Comparison of ENCODE assay signal across 12 cellular contexts in the genomic region with DNA sequence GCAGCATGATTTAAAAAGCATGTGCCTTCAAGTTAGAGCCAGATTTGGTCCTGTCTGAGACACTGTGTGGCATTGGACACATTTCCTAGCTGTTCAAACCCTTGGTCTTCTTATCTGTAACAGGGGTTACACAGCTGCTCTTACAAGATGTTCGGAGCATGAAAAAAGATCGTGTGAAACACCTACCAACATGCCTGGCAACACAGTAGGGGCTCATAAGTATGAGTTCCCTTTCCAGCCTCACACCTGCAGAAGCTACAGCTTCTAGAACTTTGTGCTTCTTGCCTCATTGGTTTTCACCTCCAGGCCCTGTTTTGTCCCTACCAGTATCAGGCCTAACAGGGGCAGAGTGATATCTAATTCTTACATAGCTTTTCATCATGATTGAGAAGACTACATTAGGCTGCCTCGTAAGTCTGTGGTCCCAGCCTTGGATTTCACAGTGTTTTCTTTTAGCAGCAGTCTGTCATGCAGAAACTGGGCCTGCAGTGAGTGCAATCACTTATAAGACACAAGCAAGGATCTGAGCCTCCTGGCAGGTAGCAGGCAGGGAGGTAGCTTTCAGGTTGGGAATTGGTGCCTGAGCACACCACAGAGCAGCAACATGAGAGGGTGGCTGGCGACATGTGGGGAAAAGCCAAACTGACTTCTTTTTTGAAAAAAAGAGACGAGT.
DNase-seq lines count a peak whose midpoint lies in the region; ATAC-seq and TF ChIP-seq lines count a peak whose summit lies in the region.
"Had no signal": no experiment of that assay in that cellular context is flagged by ENCODE, and none has a peak within 500 bp of the region (broad histone marks: within the 10 kb centered on the region; RNA-seq: fewer than 3 reads in every experiment).

No MANE protein-coding gene starts in this region.

- H3K36me3 Mint-ChIP-seq in immature natural killer cell: peaks cover 0 to 3% (median 3%) of the 10 kb centered on the region in 3 donors
- no peaks in the 10 kb centered on the region for H3K36me3 Mint-ChIP-seq in stimulated activated effector memory CD8-positive, alpha-beta T cell treated with anti-CD3 and anti-CD28 coated beads, Interleukin-12 subunit alpha, Interleukin-12 subunit beta, amount 100 ng/mL, for 72 hours

- H3K9me2 ChIP-seq in PC-9 (ENCODE audit: insufficient read depth) (no peaks in the 10 kb centered on the region), SK-N-SH (no peaks in the 10 kb centered on the region)

- H3K9ac ChIP-seq in DND-41 (ENCODE audit: low read depth, low read length) (no peak overlapping the region), SK-N-SH (no peak overlapping the region)

- no TSS peak for BruUV-seq in PC-9 (replicated peaks; lab: Mats Ljungman, UMichigan)

- H3K4me3 ChIP-seq in DND-41 (ENCODE audit: low read depth in 1 of 2, low read length in 2 of 2): no peak overlapping the region
- no peak overlapping the region for H3K4me3 ChIP-seq in RWPE2 (ENCODE audit: severe bottlenecking)
- no peak overlapping the region for H3K4me3 ChIP-seq in PC-9
- no peak overlapping the region for H3K4me3 ChIP-seq in SK-N-SH (ENCODE audit: low read depth in 2 of 2, low read length in 1 of 2)
- H3K4me3 ChIP-seq: prostate gland had no signal

- intact Hi-C loops in PC-9 (cut with micrococcal nuclease; ENCODE audit: unreplicated experiment): no loop called here

- peaks cover 1 to 2% (median 2%) of the 10 kb centered on the region in 3 donors for H3K27me3 Mint-ChIP-seq in immature natural killer cell (ENCODE audit: low read depth in 3 of 3)

- no peak for TF ChIP-seq EP300 in SK-N-SH (IDR thresholded peaks at IDR 0.05; ENCODE audit: borderline replicate concordance in 1 of 2, low read depth in 1 of 2, low read length in 1 of 2)

- H3K4me3 Mint-ChIP-seq in immature natural killer cell: no peak overlapping the region
- H3K4me3 Mint-ChIP-seq in stimulated activated effector memory CD8-positive, alpha-beta T cell treated with anti-CD3 and anti-CD28 coated beads, Interleukin-12 subunit alpha, Interleukin-12 subunit beta, amount 100 ng/mL, for 72 hours: no peak overlapping the region

- H3K4me1 Mint-ChIP-seq in immature natural killer cell: peaks cover under 1 to 14% of the 10 kb centered on the region in 2 donors
- H3K4me1 Mint-ChIP-seq in stimulated activated effector memory CD8-positive, alpha-beta T cell treated with anti-CD3 and anti-CD28 coated beads, Interleukin-12 subunit alpha, Interleukin-12 subunit beta, amount 100 ng/mL, for 72 hours: peaks cover 32% of the 10 kb centered on the region

- peaks cover 5% of the 10 kb centered on the region for H3F3A ChIP-seq in PC-9 (ENCODE audit: insufficient read depth, low read depth)
- H3F3A ChIP-seq in SK-N-SH (replicated peaks; ENCODE audit: insufficient read depth): peaks cover 12% of the 10 kb centered on the region

- TF ChIP-seq CTCF in DND-41 (IDR thresholded peaks at IDR 0.05; ENCODE audit: borderline replicate concordance, extremely low read depth, low read length, poor library complexity, severe bottlenecking): no peak
- TF ChIP-seq CTCF in RWPE2 (IDR thresholded peaks at IDR 0.05; ENCODE audit: poor library complexity, severe bottlenecking): no peak
- TF ChIP-seq CTCF in PC-9 (conservative IDR thresholded peaks at IDR 0.05): no peak
- TF ChIP-seq CTCF in SK-N-SH (IDR thresholded peaks at IDR 0.05): no peak

- POLR2A ChIA-PET in PC-9 (lab: Charles Lee; ENCODE audit: unreplicated experiment) (no interaction called here), SK-N-SH (lab: Yijun Ruan, JAX) (interaction anchor here (0.9 to 7.7 kb wide), 8 partner anchors 34 to 117 kb away, joined by 3 to 44 read pairs (median 6); no protein-coding TSS in a partner anchor)

- H2AFZ ChIP-seq in DND-41 (ENCODE audit: low read depth, low read length): no peak overlapping the region
- no peak overlapping the region for H2AFZ ChIP-seq in PC-9
- no peak overlapping the region for H2AFZ ChIP-seq in SK-N-SH (ENCODE audit: low read depth)

- H3K27ac ChIP-seq in DND-41 (ENCODE audit: low read length): peak overlapping the region; percentile 62
- H3K27ac ChIP-seq in RWPE2 (ENCODE audit: poor library complexity, severe bottlenecking): no peak overlapping the region
- no peak overlapping the region for H3K27ac ChIP-seq in PC-9
- H3K27ac ChIP-seq in SK-N-SH (ENCODE audit: low read depth in 2 of 2, low read length in 1 of 2): peak overlapping the region in 1 of 2 experiments; percentile 100; a peak in 2 of 4 replicates
- H3K27ac ChIP-seq: prostate gland had no signal

- H3K9me3 ChIP-seq in DND-41 (ENCODE audit: insufficient read depth, low read length, severe bottlenecking): no peaks in the 10 kb centered on the region
- H3K9me3 ChIP-seq in RWPE2 (ENCODE audit: severe bottlenecking): no peaks in the 10 kb centered on the region
- H3K9me3 ChIP-seq in PC-9 (ENCODE audit: insufficient read depth, low read depth): no peaks in the 10 kb centered on the region
- no peaks in the 10 kb centered on the region for H3K9me3 ChIP-seq in SK-N-SH
- H3K9me3 ChIP-seq: prostate gland had no signal

- H3K4me2 ChIP-seq in DND-41 (ENCODE audit: insufficient read depth, low read length) (no peak overlapping the region), PC-9 (no peak overlapping the region), SK-N-SH (no peak overlapping the region)

- H3K27me3 ChIP-seq in DND-41 (ENCODE audit: insufficient read depth, low read length, poor library complexity) (no peaks in the 10 kb centered on the region), RWPE2 (ENCODE audit: insufficient read depth, poor library complexity, severe bottlenecking) (no peaks in the 10 kb centered on the region), PC-9 (ENCODE audit: insufficient read depth, low read depth) (no peaks in the 10 kb centered on the region; the same call in 1 of the 2 replicates), SK-N-SH (ENCODE audit: insufficient read depth) (no peaks in the 10 kb centered on the region)

- H3K27ac Mint-ChIP-seq in immature natural killer cell: peak overlapping the region in 4 of 6 donors; percentile 50 to 78 (median 66)
- peak overlapping the region; percentile 89 for H3K27ac Mint-ChIP-seq in stimulated activated effector memory CD8-positive, alpha-beta T cell treated with anti-CD3 and anti-CD28 coated beads, Interleukin-12 subunit alpha, Interleukin-12 subunit beta, amount 100 ng/mL, for 72 hours

- DNase-seq in DND-41 (no peak), RWPE2 (ENCODE audit: low spot score) (peak; percentile 9), immature natural killer cell (no peak), PC-9 (no peak), SK-N-SH (no peak), NCI-H510A treated with DMSO at 0.1 percent for 48 hours (lab: John Stamatoyannopoulos, UW) (no peak)
- DNase-seq in stimulated activated effector memory CD8-positive, alpha-beta T cell treated with anti-CD3 and anti-CD28 coated beads, Interleukin-12 subunit alpha, Interleukin-12 subunit beta, amount 100 ng/mL, for 72 hours (ENCODE audit: low spot score in 2 of 2): no peak
- DNase-seq: activated CD4-positive, alpha-beta T cell treated with anti-CD3 and anti-CD28 coated beads for 1 hour; OCI-M1; stimulated activated CD4-positive, alpha-beta T cell treated with anti-CD3 and anti-CD28 coated beads, Interleukin-2, amount 100 ng/mL, for 24 hours; SW 1271 had no signal

- WGBS in SK-N-SH (ENCODE audit: low lambda C conversion rate): 92% methylated on average over 5 of the region's 5 CpGs

- CTCF ChIA-PET in PC-9 (lab: Charles Lee): no interaction called here
- CTCF ChIA-PET in SK-N-SH (lab: Yijun Ruan, JAX): interaction anchor here (0.7 to 10.4 kb wide), 12 partner anchors 12 to 423 kb away, joined by 3 to 112 read pairs (median 4); no protein-coding TSS in a partner anchor

- H3K36me3 ChIP-seq in DND-41 (ENCODE audit: insufficient read depth, low read length) (peaks cover 97% of the 10 kb centered on the region), RWPE2 (ENCODE audit: low read depth) (no peaks in the 10 kb centered on the region), PC-9 (ENCODE audit: low read depth) (no peaks in the 10 kb centered on the region), SK-N-SH (replicated peaks in 1 of 2; ENCODE audit: control insufficient read depth in 1 of 2, insufficient read depth in 2 of 2, low read length in 1 of 2) (peaks cover 3 to 6% of the 10 kb centered on the region in 2 experiments)
- H3K36me3 ChIP-seq: prostate gland had no signal

- H3K4me1 ChIP-seq in DND-41 (ENCODE audit: insufficient read depth, low read length) (peaks cover 6% of the 10 kb centered on the region), RWPE2 (ENCODE audit: insufficient read depth, poor library complexity, severe bottlenecking) (peaks cover 11% of the 10 kb centered on the region), PC-9 (replicated peaks; ENCODE audit: insufficient read depth) (peaks cover 7% of the 10 kb centered on the region), SK-N-SH (ENCODE audit: control insufficient read depth in 1 of 2, insufficient read depth in 2 of 2, low read depth in 1 of 2, low read length in 1 of 2) (peaks cover 28 to 98% of the 10 kb centered on the region in 2 experiments)
- H3K4me1 ChIP-seq: prostate gland had no signal

- no peak for TF ChIP-seq RAD21 in SK-N-SH (IDR thresholded peaks at IDR 0.05; ENCODE audit: low read length)

- H3K9me3 Mint-ChIP-seq in immature natural killer cell: no peaks in the 10 kb centered on the region
- H3K9me3 Mint-ChIP-seq in stimulated activated effector memory CD8-positive, alpha-beta T cell treated with anti-CD3 and anti-CD28 coated beads, Interleukin-12 subunit alpha, Interleukin-12 subunit beta, amount 100 ng/mL, for 72 hours: no peaks in the 10 kb centered on the region

- 0 out of 2 replicates have a peak, but pooled peaks cover 10% of the 10 kb centered on the region for H4K20me1 ChIP-seq in DND-41 (ENCODE audit: insufficient read depth, low read length)
- H4K20me1 ChIP-seq in PC-9 (ENCODE audit: insufficient read depth): no peaks in the 10 kb centered on the region
- H4K20me1 ChIP-seq in SK-N-SH (ENCODE audit: insufficient read depth): no peaks in the 10 kb centered on the region

- H3K79me2 ChIP-seq in DND-41 (ENCODE audit: insufficient read depth, low read length) (peaks cover 18% of the 10 kb centered on the region), PC-9 (ENCODE audit: low read depth) (no peaks in the 10 kb centered on the region), SK-N-SH (ENCODE audit: insufficient read depth) (no peaks in the 10 kb centered on the region)

- no peak for ATAC-seq in DND-41 (ENCODE audit: insufficient read depth, low read depth)
- ATAC-seq in RWPE2 (ENCODE audit: low read depth): no peak
- ATAC-seq in stimulated activated effector memory CD8-positive, alpha-beta T cell treated with anti-CD3 and anti-CD28 coated beads, Interleukin-12 subunit alpha, Interleukin-12 subunit beta, amount 100 ng/mL, for 72 hours: no peak

TF ChIP-seq in SK-N-SH, 30 proteins besides CTCF, POLR2A, EP300 and RAD21 (continues in another document):
- TF ChIP-seq, protein P1, sequence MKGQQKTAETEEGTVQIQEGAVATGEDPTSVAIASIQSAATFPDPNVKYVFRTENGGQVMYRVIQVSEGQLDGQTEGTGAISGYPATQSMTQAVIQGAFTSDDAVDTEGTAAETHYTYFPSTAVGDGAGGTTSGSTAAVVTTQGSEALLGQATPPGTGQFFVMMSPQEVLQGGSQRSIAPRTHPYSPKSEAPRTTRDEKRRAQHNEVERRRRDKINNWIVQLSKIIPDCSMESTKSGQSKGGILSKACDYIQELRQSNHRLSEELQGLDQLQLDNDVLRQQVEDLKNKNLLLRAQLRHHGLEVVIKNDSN (IDR thresholded peaks at IDR 0.05; ENCODE audit: borderline replicate concordance, low read depth): no peak
- no peak for TF ChIP-seq GATA2 (CRISPR knock-in tag; IDR thresholded peaks at IDR 0.05)
